Comparison of ENCODE assay signal across 11 cellular contexts in genomic region chr6:110358536-110359148, GRCh38. TPM values are rescaled to one million over a fixed set of nuclear protein-coding genes. Genes with fewer than 3 reads are reported as not detected.
A peak's percentile ranks its signal among the peaks of the same experiment; 100 is the strongest.
DNase-seq lines count a peak whose midpoint lies in the region; ATAC-seq and TF ChIP-seq lines count a peak whose summit lies in the region.
"Had no signal": no experiment of that assay in that cellular context is flagged by ENCODE, and none has a peak within 500 bp of the region (broad histone marks: within the 10 kb centered on the region; RNA-seq: fewer than 3 reads in every experiment).

No MANE protein-coding gene starts in this region.

- H3K4me3 ChIP-seq in AG09309 (ENCODE audit: control insufficient read depth, low read depth, low read length): peak overlapping the region; percentile 18
- peak overlapping the region; percentile 52 to 63 for H3K4me3 ChIP-seq in esophagus (ENCODE audit: low read depth in 1 of 2, low read length in 2 of 2)
- H3K4me3 ChIP-seq in neural progenitor cell: peak overlapping the region; percentile 60
- no peak overlapping the region for H3K4me3 ChIP-seq in PC-3 (ENCODE audit: low read length)
- H3K4me3 ChIP-seq: PC-9 had no signal

- DNase-seq in AG09309 (ENCODE audit: low read depth) (no peak), neural progenitor cell (ENCODE audit: low spot score) (no peak), PC-3 (no peak), GM19240 (ENCODE audit: insufficient read length, low spot score) (no peak)
- DNase-seq in activated CD8-positive, alpha-beta memory T cell treated with anti-CD3 and anti-CD28 coated beads, Interleukin-2, amount 50 U/mL, for 48 hours: no peak
- DNase-seq: occipital lobe, PC-9 had no signal

- H3K79me2 ChIP-seq in neural progenitor cell (ENCODE audit: low read depth) (no peaks in the 10 kb centered on the region), PC-3 (ENCODE audit: low read length) (no peaks in the 10 kb centered on the region)

- H3K27ac Mint-ChIP-seq in IgD-negative memory B cell (no peak overlapping the region), neural progenitor cell (peak overlapping the region; percentile 85)
- H3K27ac Mint-ChIP-seq: activated naive CD4-positive, alpha-beta T cell treated with anti-CD3 and anti-CD28 coated beads, Interleukin-2, amount 50 U/mL, for 24 hours had no signal

- peaks cover 41% of the 10 kb centered on the region for H3F3A ChIP-seq in neural progenitor cell (ENCODE audit: low read depth)
- no peaks in the 10 kb centered on the region for H3F3A ChIP-seq in PC-3 (ENCODE audit: low read length, unreplicated experiment)

- H3K27me3 Mint-ChIP-seq in IgD-negative memory B cell: peaks cover 32% of the 10 kb centered on the region
- peaks cover 32% of the 10 kb centered on the region for H3K27me3 Mint-ChIP-seq in neural progenitor cell (ENCODE audit: insufficient read depth, low read depth)

- no peak for ATAC-seq in PC-3
- ATAC-seq in GM18519 (IDR thresholded peaks at IDR 0.05; ENCODE audit: low FRiP score, unreplicated experiment): no peak

- H3K4me2 ChIP-seq in neural progenitor cell (peak overlapping the region; percentile 88), PC-3 (ENCODE audit: low read length) (no peak overlapping the region)
- H3K4me2 ChIP-seq: PC-9 had no signal

- peaks cover 0 to 3% of the 10 kb centered on the region in 2 donors for H3K27me3 ChIP-seq in esophagus (ENCODE audit: control insufficient read depth in 1 of 2, insufficient read depth in 2 of 2, low read length in 2 of 2)
- H3K27me3 ChIP-seq in neural progenitor cell: peaks cover 24% of the 10 kb centered on the region
- peaks cover 48% of the 10 kb centered on the region for H3K27me3 ChIP-seq in PC-3 (ENCODE audit: low read length)

- no TSS peak for BruUV-seq in PC-3 (replicated peaks; lab: Mats Ljungman, UMichigan)

- H3K9me3 Mint-ChIP-seq in IgD-negative memory B cell: peaks cover 0 to 5% (median 5%) of the 10 kb centered on the region in 3 donors
- peaks cover 16% of the 10 kb centered on the region for H3K9me3 Mint-ChIP-seq in neural progenitor cell
- H3K9me3 Mint-ChIP-seq: activated naive CD4-positive, alpha-beta T cell treated with anti-CD3 and anti-CD28 coated beads, Interleukin-2, amount 50 U/mL, for 24 hours had no signal

- CTCF ChIA-PET in PC-3 (lab: Charles Lee): no interaction called here

- peaks cover 2 to 4% of the 10 kb centered on the region in 2 donors for H3K4me1 ChIP-seq in esophagus (ENCODE audit: control insufficient read depth in 2 of 2, insufficient read depth in 2 of 2, low read length in 1 of 2)
- H3K4me1 ChIP-seq in neural progenitor cell: peaks cover 58% of the 10 kb centered on the region
- H3K4me1 ChIP-seq in PC-3 (ENCODE audit: insufficient read depth, low read length): no peaks in the 10 kb centered on the region

- H4K20me1 ChIP-seq in neural progenitor cell (ENCODE audit: low read depth) (no peaks in the 10 kb centered on the region), PC-3 (ENCODE audit: low read length) (no peaks in the 10 kb centered on the region)

- intact Hi-C loops in PC-3 (cut with micrococcal nuclease): no loop called here

- POLR2A ChIA-PET in PC-3 (lab: Charles Lee; ENCODE audit: unreplicated experiment): no interaction called here

- H3K4me1 Mint-ChIP-seq in IgD-negative memory B cell (peaks cover 4 to 14% (median 6%) of the 10 kb centered on the region in 3 donors), neural progenitor cell (peaks cover 59% of the 10 kb centered on the region)

- no peak overlapping the region for H3K9ac ChIP-seq in neural progenitor cell
- H3K9ac ChIP-seq in PC-3 (ENCODE audit: low read length): no peak overlapping the region

- TF ChIP-seq CTCF in AG09309 (IDR thresholded peaks at IDR 0.05; ENCODE audit: control insufficient read depth, insufficient read depth, low read depth, low read length, missing control alignments): no peak
- no peak for TF ChIP-seq CTCF in neural progenitor cell (IDR thresholded peaks at IDR 0.05)
- no peak for TF ChIP-seq CTCF in PC-3 (conservative IDR thresholded peaks at IDR 0.05; ENCODE audit: low read depth, low read length)

- H3K4me3 Mint-ChIP-seq in IgD-negative memory B cell (peak overlapping the region; percentile 2 to 66 (median 24)), neural progenitor cell (peak overlapping the region; percentile 78)

- H3K9me2 ChIP-seq in PC-3 (replicated peaks; ENCODE audit: low read length): no peaks in the 10 kb centered on the region

- H3K9me3 ChIP-seq in esophagus (ENCODE audit: control insufficient read depth in 2 of 2, insufficient read depth in 1 of 2, low read depth in 1 of 2, low read length in 1 of 2): no peaks in the 10 kb centered on the region
- no peaks in the 10 kb centered on the region for H3K9me3 ChIP-seq in neural progenitor cell (ENCODE audit: low read depth)
- H3K9me3 ChIP-seq in PC-3 (ENCODE audit: low read length): no peaks in the 10 kb centered on the region

- H2AFZ ChIP-seq in neural progenitor cell (replicated peaks) (peak overlapping the region; percentile 73), PC-3 (ENCODE audit: low read length) (no peak overlapping the region)
- H2AFZ ChIP-seq: PC-9 had no signal

- H3K27ac ChIP-seq in esophagus (ENCODE audit: low read depth in 2 of 2, low read length in 1 of 2): peak overlapping the region; percentile 70 to 74
- no peak overlapping the region for H3K27ac ChIP-seq in neural progenitor cell
- no peak overlapping the region for H3K27ac ChIP-seq in PC-3 (ENCODE audit: low read length)
- H3K27ac ChIP-seq: PC-9 had no signal

- WGBS in esophagus, 2 donors: 40% methylated on average over 13 of the region's 13 CpGs

- H3K36me3 Mint-ChIP-seq in IgD-negative memory B cell: peaks cover 7% of the 10 kb centered on the region
- H3K36me3 Mint-ChIP-seq in neural progenitor cell: peaks cover 6% of the 10 kb centered on the region
- H3K36me3 Mint-ChIP-seq: activated naive CD4-positive, alpha-beta T cell treated with anti-CD3 and anti-CD28 coated beads, Interleukin-2, amount 50 U/mL, for 24 hours had no signal

- H3K36me3 ChIP-seq in esophagus (ENCODE audit: control insufficient read depth in 2 of 2, insufficient read depth in 2 of 2, low read length in 1 of 2): no peaks in the 10 kb centered on the region
- H3K36me3 ChIP-seq in neural progenitor cell: no peaks in the 10 kb centered on the region
- H3K36me3 ChIP-seq in PC-3 (ENCODE audit: low read depth, low read length): no peaks in the 10 kb centered on the region

RNA-seq across cellular contexts. Expression of gene METTL24, which starts 0.5 kb away (rescaled TPM):
- polyA plus RNA-seq in IgD-negative memory B cell (not detected), esophagus (under 1 TPM; 0.14 to 0.34 TPM)
- total RNA-seq in neural progenitor cell (ENCODE audit: low replicate concordance) (3.2 and 4.5 TPM in 2 replicates), PC-3 (2014; rRNA removed) (not detected in 2 replicates)
- total RNA-seq: PC-9 had no signal

RNA-seq across cellular contexts. Expression of gene DDO, which starts 56.7 kb away (rescaled TPM):
- polyA plus RNA-seq in IgD-negative memory B cell: not detected
- under 1 TPM; 0.28 to 0.34 TPM for polyA plus RNA-seq in esophagus
- total RNA-seq in neural progenitor cell (ENCODE audit: low replicate concordance): not detected in 2 replicates
- not detected in 2 replicates for total RNA-seq in PC-3 (2014; rRNA removed)

Comparison
In these comparisons a context has a peak if more than half of its experiments do, and no peak if none do; other contexts are left out.
1. H3K27ac ChIP-seq: peak in esophagus (2 of 2); none in neural progenitor cell (single experiment) and PC-3 (single experiment).